26 cellular contexts compared by ENCODE assay signal in the genomic region with DNA sequence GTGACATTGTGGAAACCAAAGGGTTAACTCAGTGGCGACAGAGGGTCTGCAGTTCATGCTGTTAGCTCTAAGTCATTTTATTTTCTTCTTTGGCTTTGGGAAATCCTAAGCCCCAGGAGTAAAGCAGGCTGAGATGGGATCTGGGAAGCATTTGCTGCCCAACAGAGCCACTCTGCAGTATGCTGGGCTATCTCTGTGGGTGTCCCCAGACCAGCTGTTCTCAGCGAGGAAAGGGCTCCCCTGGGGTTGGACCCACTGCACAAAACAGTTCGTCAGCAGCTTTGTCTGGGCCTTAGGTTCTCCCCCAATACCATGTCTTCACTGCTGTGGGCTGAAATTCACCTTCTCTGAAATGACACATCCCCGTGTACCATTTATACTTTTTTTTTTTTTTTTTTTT. TPM values are rescaled to one million over a fixed set of nuclear protein-coding genes. Genes with fewer than 3 reads are reported as not detected.
A peak's percentile ranks its signal among the peaks of the same experiment; 100 is the strongest.
DNase-seq lines count a peak whose midpoint lies in the region; ATAC-seq, FAIRE-seq and TF ChIP-seq lines count a peak whose summit lies in the region.
"Had no signal": no experiment of that assay in that cellular context is flagged by ENCODE, and none has a peak within 500 bp of the region (broad histone marks: within the 10 kb centered on the region; RNA-seq: fewer than 3 reads in every experiment).

No MANE protein-coding gene starts in this region.

- H3K4ac ChIP-seq in H1 (replicated peaks; ENCODE audit: insufficient read length, low read depth, low read length) = no peak overlapping the region

- intact Hi-C loops in Right ventricle myocardium inferior (cut with DNase I) = no loop called here
- intact Hi-C loops in cardiac septum (cut with DNase I) = no loop called here
- intact Hi-C loops in sigmoid colon (cut with DNase I) = no loop called here

- no peak overlapping the region for H3K56ac ChIP-seq in H1 (replicated peaks; ENCODE audit: insufficient read length, low read depth, low read length)

- TF ChIP-seq EP300 in H1 (IDR thresholded peaks at IDR 0.05; ENCODE audit: borderline replicate concordance in 1 of 2, low read depth in 2 of 2, low read length in 2 of 2) = no peak
- no peak for TF ChIP-seq EP300 in sigmoid colon (IDR thresholded peaks at IDR 0.05)

- H2BK20ac ChIP-seq in H1 (ENCODE audit: low read length) = no peak overlapping the region

- H4K8ac ChIP-seq in H1 (ENCODE audit: extremely low read depth, insufficient read depth, low read length) = no peak overlapping the region

- TF ChIP-seq POLR2A in H1 (IDR thresholded peaks at IDR 0.05; ENCODE audit: control extremely low read depth in 1 of 2, low read depth in 2 of 2, low read length in 2 of 2) (no peak), sigmoid colon (IDR thresholded peaks at IDR 0.05) (no peak)

- no peak overlapping the region for H3K23ac ChIP-seq in H1 (ENCODE audit: insufficient read length)

- H3K4me1 ChIP-seq in H1 (replicated peaks in 1 of 4; ENCODE audit: control insufficient read depth in 3 of 4, insufficient read depth in 4 of 4, low read length in 3 of 4) = peaks cover 0 to 5% (median 4%) of the 10 kb centered on the region in 4 experiments; a peak in 4 of 7 replicates
- no peaks in the 10 kb centered on the region for H3K4me1 ChIP-seq in sigmoid colon

- H2BK15ac ChIP-seq in H1 (ENCODE audit: low read length) = no peak overlapping the region

- H3K4me2 ChIP-seq in H1 (ENCODE audit: insufficient read depth in 1 of 2, low read depth in 2 of 2, low read length in 2 of 2) = no peak overlapping the region; a peak in 1 of 4 replicates
- H3K4me2 ChIP-seq: PC-9 had no signal

- DNase-seq in Right ventricle myocardium inferior (ENCODE audit: missing footprints) = no peak
- no peak for DNase-seq in cardiac septum (ENCODE audit: low spot score)
- peak; percentile 16 for DNase-seq in NCI-H524 treated with DMSO at 0.1 percent for 48 hours (lab: John Stamatoyannopoulos, UW)
- DNase-seq in H1 (ENCODE audit: low read depth in 1 of 2, low spot score in 2 of 2) = no peak
- no peak for DNase-seq in sigmoid colon
- DNase-seq in iPS-NIHi7 (ENCODE audit: extremely low spot score) = no peak
- DNase-seq in NK-92 treated with Interleukin-12 subunit alpha and Interleukin-12 subunit beta, amount 100 ng/mL, for 24 hours (lab: John Stamatoyannopoulos, UW) = no peak
- DNase-seq: BE2C; CD4-positive, CD25-positive, alpha-beta regulatory T cell; COR-L47; DMS53; EL; GM23248; MM.1S; NCI-H1092; NCI-H1436 treated with DMSO at 0.1 percent for 48 hours; NCI-H2029 treated with DMSO at 0.1 percent for 48 hours; NCI-H446 treated with DMSO at 0.1 percent for 48 hours; PC-9 had no signal

- H2AK5ac ChIP-seq in H1 (ENCODE audit: low read depth, low read length) = no peak overlapping the region

- H3K27ac ChIP-seq in H1 (ENCODE audit: low read depth, low read length) (no peak overlapping the region), sigmoid colon (no peak overlapping the region)
- H3K27ac ChIP-seq: GM23248, PC-9, RWPE1, SJSA1 had no signal

- no peaks in the 10 kb centered on the region; the same call in 1 of the 2 replicates for H3K23me2 ChIP-seq in H1 (ENCODE audit: low read depth, low read length)

- H3K9me3 ChIP-seq in H1 (ENCODE audit: insufficient read depth in 2 of 2, low read depth in 1 of 2, low read length in 1 of 2) (no peaks in the 10 kb centered on the region), sigmoid colon (no peaks in the 10 kb centered on the region)
- H3K9me3 ChIP-seq: BE2C, SJSA1 had no signal

- 0 out of 2 replicates have a peak overlapping the region, but pooled peaks have one; percentile 23 for H2BK12ac ChIP-seq in H1 (ENCODE audit: low read depth, low read length)

- no peak overlapping the region for H2BK120ac ChIP-seq in H1 (replicated peaks; ENCODE audit: low read depth, low read length)

- no peak overlapping the region for H2AFZ ChIP-seq in H1 (ENCODE audit: low read length)
- H2AFZ ChIP-seq: GM23248, PC-9 had no signal

- CTCF ChIA-PET in H1 (lab: Charles Lee; ENCODE audit: partially characterized antibody) = interaction anchor here (0.5 to 1.7 kb wide), 7 partner anchors 10 to 99 kb away, joined by 3 to 5 read pairs (median 3); a partner anchor contains a TSS

- H4K5ac ChIP-seq in H1 (ENCODE audit: insufficient read length, low read depth, low read length) = no peak overlapping the region

- FAIRE-seq in H1 (lab: Jason Lieb, UNC) = no peak
- FAIRE-seq: GM12891, GM19239 had no signal

- no peaks in the 10 kb centered on the region for H4K20me1 ChIP-seq in H1 (replicated peaks in 1 of 2; ENCODE audit: control insufficient read depth in 1 of 2, insufficient read depth in 2 of 2, low read length in 2 of 2)

- H2BK5ac ChIP-seq in H1 (ENCODE audit: low read depth, low read length) = no peak overlapping the region

- WGBS in H1 (ENCODE audit: extremely low coverage in 1 of 2, insufficient coverage in 1 of 2, insufficient read length in 1 of 2, insufficient replicate concordance in 2 of 2, low coverage in 1 of 2, low lambda C conversion rate in 2 of 2, missing lambda C conversion rate in 1 of 2), 2 experiments = 70% methylated on average over 3 of the region's 4 CpGs; no CpG with 5 or more reads in 1 of the 2 experiments
- 51 to 74% methylated on average over 4 of the region's 4 CpGs for WGBS in sigmoid colon, 2 donors

- H3K18ac ChIP-seq in H1 (ENCODE audit: extremely low read depth, low read length) = no peak overlapping the region

- no peak for TF ChIP-seq RAD21 in H1 (IDR thresholded peaks at IDR 0.05 in 1 of 2, conservative IDR thresholded peaks at IDR 0.05 in 1 of 2; ENCODE audit: low read depth in 2 of 2, low read length in 2 of 2)

- H3K79me1 ChIP-seq in H1 (ENCODE audit: low read depth, low read length) = no peaks in the 10 kb centered on the region

- peak; percentile 48 for ATAC-seq in Right ventricle myocardium inferior
- ATAC-seq: HCT116 had no signal

- H3K4me3 ChIP-seq in H1 (ENCODE audit: extremely low read depth in 1 of 4, insufficient read depth in 2 of 4, low read depth in 3 of 4, low read length in 4 of 4) (no peak overlapping the region), sigmoid colon (no peak overlapping the region)
- H3K4me3 ChIP-seq: GM23248, PC-9, SJSA1 had no signal

- H3K36me3 ChIP-seq in H1 (ENCODE audit: control insufficient read depth in 2 of 4, insufficient read depth in 4 of 4, low read length in 3 of 4) (no peaks in the 10 kb centered on the region), sigmoid colon (no peaks in the 10 kb centered on the region)
- H3K36me3 ChIP-seq: BE2C, SJSA1 had no signal

- TF ChIP-seq CTCF in H1 (IDR thresholded peaks at IDR 0.05; ENCODE audit: control extremely low read depth in 1 of 3, insufficient read depth in 1 of 3, low read depth in 1 of 3, low read length in 3 of 3) (no peak), sigmoid colon (IDR thresholded peaks at IDR 0.05) (no peak)

- H3K79me2 ChIP-seq in H1 (ENCODE audit: control insufficient read depth in 1 of 2, insufficient read depth in 2 of 2, low read length in 2 of 2) = no peaks in the 10 kb centered on the region

- H3K9ac ChIP-seq in H1 (replicated peaks in 1 of 4; ENCODE audit: extremely low read depth in 1 of 4, low read depth in 3 of 4, low read length in 3 of 4) = no peak overlapping the region
- H3K9ac ChIP-seq: GM23248 had no signal

- no peak overlapping the region for H4K91ac ChIP-seq in H1 (replicated peaks; ENCODE audit: insufficient read length, low read length)

- H3K14ac ChIP-seq in H1 (ENCODE audit: insufficient read length) = no peak overlapping the region

- H3K27me3 ChIP-seq in H1 (replicated peaks in 1 of 4; ENCODE audit: control insufficient read depth in 3 of 4, extremely low read depth in 1 of 4, insufficient read depth in 3 of 4, low read length in 3 of 4) (no peaks in the 10 kb centered on the region), sigmoid colon (no peaks in the 10 kb centered on the region)
- H3K27me3 ChIP-seq: BE2C, SJSA1 had no signal

- POLR2A ChIA-PET in H1 (lab: Charles Lee; ENCODE audit: partially characterized antibody) = interaction anchor here (1.0 kb wide), 1 partner anchor 51 kb away, joined by 3 read pairs; no protein-coding TSS in a partner anchor

TF ChIP-seq in H1, 55 proteins besides CTCF, POLR2A, EP300 and RAD21 (continues in another document):
- TF ChIP-seq ASH2L (IDR thresholded peaks at IDR 0.05; ENCODE audit: low read length) = no peak
- no peak for TF ChIP-seq SRF (IDR thresholded peaks at IDR 0.05; ENCODE audit: low read depth, low read length)
- no peak for TF ChIP-seq KDM4A (IDR thresholded peaks at IDR 0.05; ENCODE audit: low read depth, low read length, severe bottlenecking)
- TF ChIP-seq SAP30 (IDR thresholded peaks at IDR 0.05; ENCODE audit: insufficient read depth, insufficient replicate concordance, low read length) = no peak
- no peak for TF ChIP-seq FOSL1 (IDR thresholded peaks at IDR 0.05; ENCODE audit: insufficient read depth, low read depth, low read length)
- no peak for TF ChIP-seq MAFK (IDR thresholded peaks at IDR 0.05; ENCODE audit: low read depth, low read length)
- TF ChIP-seq EGR1 (IDR thresholded peaks at IDR 0.05; ENCODE audit: borderline replicate concordance, low read depth, low read length) = no peak

RNA-seq across cellular contexts. Expression of a gene that starts 34.0 kb away (rescaled TPM):
- total RNA-seq in Right ventricle myocardium inferior = 48.8 TPM
- total RNA-seq in cardiac septum = 52.1 TPM
- total RNA-seq in H1 (2021; fragmentation: NEBNext Ultra II Directional; extraction: Animal tissue kit (Norgen Biotek cat#: 25700)) = 3.2 TPM in 2 replicates
- 2.1 and 5.9 TPM in 2 replicates for polyA plus RNA-seq in H1 (2011; rRNA removed)
- polyA plus RNA-seq in H1 (2011; cell fraction: cytosol; rRNA removed) = 2.1 TPM
- 3.6 TPM for polyA plus RNA-seq in H1 (2011; cell fraction: nucleus; rRNA removed)
- 1.6 to 2.6 TPM (median 1.9 TPM) in 4 replicates for polyA plus RNA-seq in H1 (2012, experiment 1 of 2)
- 1.8 TPM for polyA plus RNA-seq in H1 (2012, experiment 2 of 2)
- 2.2 TPM for polyA plus RNA-seq in H1 (2013, experiment 1 of 2)
- polyA plus RNA-seq in H1 (2013, experiment 2 of 2) = 2.8 TPM
- polyA minus RNA-seq in H1 (2011; rRNA and poly(A)+ RNA removed) = 2.0 and 2.5 TPM in 2 replicates
- 2.9 TPM for polyA minus RNA-seq in H1 (2011; cell fraction: cytosol; rRNA and poly(A)+ RNA removed)
- 1.7 TPM for polyA minus RNA-seq in H1 (2011; cell fraction: nucleus; rRNA and poly(A)+ RNA removed)
- 1 to 10 TPM; 4.2 to 9.7 (median 5.2) TPM for total RNA-seq in sigmoid colon
- polyA plus RNA-seq in sigmoid colon = 10 to 100 TPM in 1 of 3 donors, 1 to 10 TPM in 2; 6.7 to 13.2 (median 7.8) TPM
- polyA plus RNA-seq: CD4-positive, CD25-positive, alpha-beta regulatory T cell had no signal

RNA-seq across cellular contexts. Expression of a gene that starts 45.2 kb away (rescaled TPM):
- total RNA-seq in Right ventricle myocardium inferior = not detected
- total RNA-seq in cardiac septum = not detected
- total RNA-seq in H1 (2021; fragmentation: NEBNext Ultra II Directional; extraction: Animal tissue kit (Norgen Biotek cat#: 25700)) = not detected in 2 replicates
- not detected in 2 replicates for polyA plus RNA-seq in H1 (2011; rRNA removed)
- polyA plus RNA-seq in H1 (2011; cell fraction: cytosol; rRNA removed) = not detected
- polyA plus RNA-seq in H1 (2011; cell fraction: nucleus; rRNA removed) = not detected
- not detected in 4 replicates for polyA plus RNA-seq in H1 (2012, experiment 1 of 2)
- polyA plus RNA-seq in H1 (2012, experiment 2 of 2) = not detected
- polyA plus RNA-seq in H1 (2013, experiment 1 of 2) = not detected
- polyA plus RNA-seq in H1 (2013, experiment 2 of 2) = not detected
- not detected in 2 replicates for polyA minus RNA-seq in H1 (2011; rRNA and poly(A)+ RNA removed)
- polyA minus RNA-seq in H1 (2011; cell fraction: cytosol; rRNA and poly(A)+ RNA removed) = not detected
- not detected for polyA minus RNA-seq in H1 (2011; cell fraction: nucleus; rRNA and poly(A)+ RNA removed)
- not detected for total RNA-seq in sigmoid colon
- under 1 TPM in 1 of 3 donors, not detected in 2; 0.60 TPM for polyA plus RNA-seq in sigmoid colon
- total RNA-seq: A172; CD4-positive, CD25-positive, alpha-beta regulatory T cell; GM23248; LHCN-M2; PC-9; SJSA1 had no signal
- polyA plus RNA-seq: CD4-positive, CD25-positive, alpha-beta regulatory T cell; GM23248 had no signal
